1 cellular context compared by ENCODE assay signal in the genomic region with DNA sequence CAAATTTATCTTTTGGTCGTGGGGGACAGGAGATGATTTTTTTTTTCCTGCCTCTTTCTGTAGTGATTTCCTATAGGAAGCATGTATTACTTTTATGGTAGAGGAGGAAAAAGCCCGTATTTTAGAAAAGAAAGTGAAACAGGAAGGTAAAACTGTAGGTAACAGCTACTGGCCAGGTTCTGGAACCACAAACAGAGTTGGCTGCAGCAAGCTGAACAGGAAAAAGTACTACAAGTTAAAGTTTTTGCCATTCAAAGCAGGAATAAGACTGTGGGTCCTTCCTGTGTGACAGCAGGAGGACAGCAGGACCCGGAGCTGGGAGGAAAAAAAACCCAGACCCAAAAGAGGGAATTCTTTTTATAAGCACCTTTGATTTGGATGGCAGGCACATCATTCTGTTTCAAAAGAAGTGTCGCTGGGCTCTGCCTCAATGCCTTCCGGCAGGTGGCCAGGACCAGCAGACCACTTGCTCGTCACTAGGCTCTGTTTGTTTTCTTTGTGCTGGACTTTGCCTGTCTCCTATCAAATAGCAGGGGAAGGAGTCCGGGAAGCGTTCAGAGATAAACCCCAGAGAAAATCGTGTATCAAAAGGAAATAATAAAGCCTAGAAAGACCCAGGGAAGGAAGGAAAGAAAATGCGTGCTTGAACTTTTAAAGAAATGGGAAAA.
TF ChIP-seq lines count a peak whose summit lies in the region.

No MANE protein-coding gene starts in this region.

TF ChIP-seq in HepG2, 621 proteins besides CTCF, POLR2A, EP300 and RAD21 (continues in another document):
- TF ChIP-seq ZNF749 (CRISPR knock-in tag; IDR thresholded peaks at IDR 0.05; ENCODE audit: borderline replicate concordance) (no peak), ZZZ3 (CRISPR knock-in tag; IDR thresholded peaks at IDR 0.05; ENCODE audit: borderline replicate concordance) (no peak), NFE2L2 (IDR thresholded peaks at IDR 0.05; ENCODE audit: low read length) (no peak), SMC3 (IDR thresholded peaks at IDR 0.05; ENCODE audit: low read length) (peak; percentile 11; the same call in 1 of the 2 replicates), IKZF1 (IDR thresholded peaks at IDR 0.05) (no peak), HOXA9 (CRISPR knock-in tag; IDR thresholded peaks at IDR 0.05; ENCODE audit: borderline replicate concordance) (no peak), ZFP1 (CRISPR knock-in tag; IDR thresholded peaks at IDR 0.05) (no peak), BCL6 (CRISPR knock-in tag; IDR thresholded peaks at IDR 0.05) (peak; percentile 27; the same call in 1 of the 2 replicates), STAG1 (CRISPR knock-in tag; IDR thresholded peaks at IDR 0.05) (peak; percentile 12; the same call in 1 of the 2 replicates), HNF4G (IDR thresholded peaks at IDR 0.05; ENCODE audit: borderline replicate concordance, low read depth, low read length) (peak; percentile 18; the same call in 1 of the 2 replicates), HNF4G (CRISPR knock-in tag; IDR thresholded peaks at IDR 0.05; ENCODE audit: borderline replicate concordance, low read depth) (no peak), ZNF720 (CRISPR knock-in tag; IDR thresholded peaks at IDR 0.05) (no peak), ZNF891 (CRISPR knock-in tag; IDR thresholded peaks at IDR 0.05) (no peak), DNMT3B (CRISPR knock-in tag; conservative IDR thresholded peaks at IDR 0.05) (no peak), ZKSCAN5 (CRISPR knock-in tag; IDR thresholded peaks at IDR 0.05) (no peak), MAF1 (CRISPR knock-in tag; IDR thresholded peaks at IDR 0.05; ENCODE audit: borderline replicate concordance) (no peak), SOX13 (IDR thresholded peaks at IDR 0.05) (no peak), SOX13 (CRISPR knock-in tag; conservative IDR thresholded peaks at IDR 0.05 in 1 of 2, IDR thresholded peaks at IDR 0.05 in 1 of 2) (no peak), ARNT (IDR thresholded peaks at IDR 0.05) (no peak), MAX (IDR thresholded peaks at IDR 0.05) (peak; percentile 26; the same call in 1 of the 2 replicates), ZBTB7B (CRISPR knock-in tag; IDR thresholded peaks at IDR 0.05) (0 out of 2 replicates have a peak, but pooled peaks have one; percentile 19), SAP130 (CRISPR knock-in tag; IDR thresholded peaks at IDR 0.05; ENCODE audit: low read depth) (peak; percentile 36; the same call in 1 of the 2 replicates), FOXA3 (CRISPR knock-in tag; IDR thresholded peaks at IDR 0.05) (0 out of 2 replicates have a peak, but pooled peaks have one; percentile 21), FOXJ3 (CRISPR knock-in tag; IDR thresholded peaks at IDR 0.05; ENCODE audit: borderline replicate concordance) (peak; percentile 16; the same call in 1 of the 2 replicates), ZFP82 (CRISPR knock-in tag; IDR thresholded peaks at IDR 0.05; ENCODE audit: borderline replicate concordance) (no peak), ZNF691 (CRISPR knock-in tag; IDR thresholded peaks at IDR 0.05; ENCODE audit: borderline replicate concordance, low read depth) (no peak), SIX4 (CRISPR knock-in tag; IDR thresholded peaks at IDR 0.05) (no peak), MED13 (CRISPR knock-in tag; IDR thresholded peaks at IDR 0.05) (no peak), ZMYM4 (CRISPR knock-in tag; IDR thresholded peaks at IDR 0.05) (no peak), PHF8 (CRISPR knock-in tag; IDR thresholded peaks at IDR 0.05) (no peak), GATAD2A (CRISPR knock-in tag; IDR thresholded peaks at IDR 0.05) (no peak), POLR2G (IDR thresholded peaks at IDR 0.05; ENCODE audit: low read depth, low read length) (no peak), LCORL (IDR thresholded peaks at IDR 0.05) (no peak), LCORL (CRISPR knock-in tag; IDR thresholded peaks at IDR 0.05) (no peak), SALL1 (CRISPR knock-in tag; IDR thresholded peaks at IDR 0.05) (peak; percentile 40), HNRNPUL1 (IDR thresholded peaks at IDR 0.05; ENCODE audit: low read depth, low read length) (no peak), MNT (IDR thresholded peaks at IDR 0.05) (no peak), HNF4A (CRISPR knock-in tag; IDR thresholded peaks at IDR 0.05) (peak; percentile 69), GTF2F1 (IDR thresholded peaks at IDR 0.05; ENCODE audit: low read length) (no peak), KLF11 (CRISPR knock-in tag; IDR thresholded peaks at IDR 0.05) (no peak)
- TF ChIP-seq, protein P1, sequence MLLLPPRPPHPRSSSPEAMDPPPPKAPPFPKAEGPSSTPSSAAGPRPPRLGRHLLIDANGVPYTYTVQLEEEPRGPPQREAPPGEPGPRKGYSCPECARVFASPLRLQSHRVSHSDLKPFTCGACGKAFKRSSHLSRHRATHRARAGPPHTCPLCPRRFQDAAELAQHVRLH (CRISPR knock-in tag; IDR thresholded peaks at IDR 0.05; ENCODE audit: borderline replicate concordance, low read depth), result no peak
- TF ChIP-seq, protein P2, sequence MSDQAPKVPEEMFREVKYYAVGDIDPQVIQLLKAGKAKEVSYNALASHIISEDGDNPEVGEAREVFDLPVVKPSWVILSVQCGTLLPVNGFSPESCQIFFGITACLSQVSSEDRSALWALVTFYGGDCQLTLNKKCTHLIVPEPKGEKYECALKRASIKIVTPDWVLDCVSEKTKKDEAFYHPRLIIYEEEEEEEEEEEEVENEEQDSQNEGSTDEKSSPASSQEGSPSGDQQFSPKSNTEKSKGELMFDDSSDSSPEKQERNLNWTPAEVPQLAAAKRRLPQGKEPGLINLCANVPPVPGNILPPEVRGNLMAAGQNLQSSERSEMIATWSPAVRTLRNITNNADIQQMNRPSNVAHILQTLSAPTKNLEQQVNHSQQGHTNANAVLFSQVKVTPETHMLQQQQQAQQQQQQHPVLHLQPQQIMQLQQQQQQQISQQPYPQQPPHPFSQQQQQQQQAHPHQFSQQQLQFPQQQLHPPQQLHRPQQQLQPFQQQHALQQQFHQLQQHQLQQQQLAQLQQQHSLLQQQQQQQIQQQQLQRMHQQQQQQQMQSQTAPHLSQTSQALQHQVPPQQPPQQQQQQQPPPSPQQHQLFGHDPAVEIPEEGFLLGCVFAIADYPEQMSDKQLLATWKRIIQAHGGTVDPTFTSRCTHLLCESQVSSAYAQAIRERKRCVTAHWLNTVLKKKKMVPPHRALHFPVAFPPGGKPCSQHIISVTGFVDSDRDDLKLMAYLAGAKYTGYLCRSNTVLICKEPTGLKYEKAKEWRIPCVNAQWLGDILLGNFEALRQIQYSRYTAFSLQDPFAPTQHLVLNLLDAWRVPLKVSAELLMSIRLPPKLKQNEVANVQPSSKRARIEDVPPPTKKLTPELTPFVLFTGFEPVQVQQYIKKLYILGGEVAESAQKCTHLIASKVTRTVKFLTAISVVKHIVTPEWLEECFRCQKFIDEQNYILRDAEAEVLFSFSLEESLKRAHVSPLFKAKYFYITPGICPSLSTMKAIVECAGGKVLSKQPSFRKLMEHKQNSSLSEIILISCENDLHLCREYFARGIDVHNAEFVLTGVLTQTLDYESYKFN (CRISPR knock-in tag; conservative IDR thresholded peaks at IDR 0.05), result peak; percentile 34; the same call in 1 of the 2 replicates
- TF ChIP-seq, protein P3, sequence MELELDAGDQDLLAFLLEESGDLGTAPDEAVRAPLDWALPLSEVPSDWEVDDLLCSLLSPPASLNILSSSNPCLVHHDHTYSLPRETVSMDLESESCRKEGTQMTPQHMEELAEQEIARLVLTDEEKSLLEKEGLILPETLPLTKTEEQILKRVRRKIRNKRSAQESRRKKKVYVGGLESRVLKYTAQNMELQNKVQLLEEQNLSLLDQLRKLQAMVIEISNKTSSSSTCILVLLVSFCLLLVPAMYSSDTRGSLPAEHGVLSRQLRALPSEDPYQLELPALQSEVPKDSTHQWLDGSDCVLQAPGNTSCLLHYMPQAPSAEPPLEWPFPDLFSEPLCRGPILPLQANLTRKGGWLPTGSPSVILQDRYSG (CRISPR knock-in tag; IDR thresholded peaks at IDR 0.05), result no peak
- TF ChIP-seq, protein P4, sequence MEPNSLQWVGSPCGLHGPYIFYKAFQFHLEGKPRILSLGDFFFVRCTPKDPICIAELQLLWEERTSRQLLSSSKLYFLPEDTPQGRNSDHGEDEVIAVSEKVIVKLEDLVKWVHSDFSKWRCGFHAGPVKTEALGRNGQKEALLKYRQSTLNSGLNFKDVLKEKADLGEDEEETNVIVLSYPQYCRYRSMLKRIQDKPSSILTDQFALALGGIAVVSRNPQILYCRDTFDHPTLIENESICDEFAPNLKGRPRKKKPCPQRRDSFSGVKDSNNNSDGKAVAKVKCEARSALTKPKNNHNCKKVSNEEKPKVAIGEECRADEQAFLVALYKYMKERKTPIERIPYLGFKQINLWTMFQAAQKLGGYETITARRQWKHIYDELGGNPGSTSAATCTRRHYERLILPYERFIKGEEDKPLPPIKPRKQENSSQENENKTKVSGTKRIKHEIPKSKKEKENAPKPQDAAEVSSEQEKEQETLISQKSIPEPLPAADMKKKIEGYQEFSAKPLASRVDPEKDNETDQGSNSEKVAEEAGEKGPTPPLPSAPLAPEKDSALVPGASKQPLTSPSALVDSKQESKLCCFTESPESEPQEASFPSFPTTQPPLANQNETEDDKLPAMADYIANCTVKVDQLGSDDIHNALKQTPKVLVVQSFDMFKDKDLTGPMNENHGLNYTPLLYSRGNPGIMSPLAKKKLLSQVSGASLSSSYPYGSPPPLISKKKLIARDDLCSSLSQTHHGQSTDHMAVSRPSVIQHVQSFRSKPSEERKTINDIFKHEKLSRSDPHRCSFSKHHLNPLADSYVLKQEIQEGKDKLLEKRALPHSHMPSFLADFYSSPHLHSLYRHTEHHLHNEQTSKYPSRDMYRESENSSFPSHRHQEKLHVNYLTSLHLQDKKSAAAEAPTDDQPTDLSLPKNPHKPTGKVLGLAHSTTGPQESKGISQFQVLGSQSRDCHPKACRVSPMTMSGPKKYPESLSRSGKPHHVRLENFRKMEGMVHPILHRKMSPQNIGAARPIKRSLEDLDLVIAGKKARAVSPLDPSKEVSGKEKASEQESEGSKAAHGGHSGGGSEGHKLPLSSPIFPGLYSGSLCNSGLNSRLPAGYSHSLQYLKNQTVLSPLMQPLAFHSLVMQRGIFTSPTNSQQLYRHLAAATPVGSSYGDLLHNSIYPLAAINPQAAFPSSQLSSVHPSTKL (CRISPR knock-in tag; IDR thresholded peaks at IDR 0.05), result peak; percentile 27; the same call in 1 of the 2 replicates
- TF ChIP-seq, protein P5, sequence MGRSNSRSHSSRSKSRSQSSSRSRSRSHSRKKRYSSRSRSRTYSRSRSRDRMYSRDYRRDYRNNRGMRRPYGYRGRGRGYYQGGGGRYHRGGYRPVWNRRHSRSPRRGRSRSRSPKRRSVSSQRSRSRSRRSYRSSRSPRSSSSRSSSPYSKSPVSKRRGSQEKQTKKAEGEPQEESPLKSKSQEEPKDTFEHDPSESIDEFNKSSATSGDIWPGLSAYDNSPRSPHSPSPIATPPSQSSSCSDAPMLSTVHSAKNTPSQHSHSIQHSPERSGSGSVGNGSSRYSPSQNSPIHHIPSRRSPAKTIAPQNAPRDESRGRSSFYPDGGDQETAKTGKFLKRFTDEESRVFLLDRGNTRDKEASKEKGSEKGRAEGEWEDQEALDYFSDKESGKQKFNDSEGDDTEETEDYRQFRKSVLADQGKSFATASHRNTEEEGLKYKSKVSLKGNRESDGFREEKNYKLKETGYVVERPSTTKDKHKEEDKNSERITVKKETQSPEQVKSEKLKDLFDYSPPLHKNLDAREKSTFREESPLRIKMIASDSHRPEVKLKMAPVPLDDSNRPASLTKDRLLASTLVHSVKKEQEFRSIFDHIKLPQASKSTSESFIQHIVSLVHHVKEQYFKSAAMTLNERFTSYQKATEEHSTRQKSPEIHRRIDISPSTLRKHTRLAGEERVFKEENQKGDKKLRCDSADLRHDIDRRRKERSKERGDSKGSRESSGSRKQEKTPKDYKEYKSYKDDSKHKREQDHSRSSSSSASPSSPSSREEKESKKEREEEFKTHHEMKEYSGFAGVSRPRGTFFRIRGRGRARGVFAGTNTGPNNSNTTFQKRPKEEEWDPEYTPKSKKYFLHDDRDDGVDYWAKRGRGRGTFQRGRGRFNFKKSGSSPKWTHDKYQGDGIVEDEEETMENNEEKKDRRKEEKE (IDR thresholded peaks at IDR 0.05), result no peak
- TF ChIP-seq, protein P6, sequence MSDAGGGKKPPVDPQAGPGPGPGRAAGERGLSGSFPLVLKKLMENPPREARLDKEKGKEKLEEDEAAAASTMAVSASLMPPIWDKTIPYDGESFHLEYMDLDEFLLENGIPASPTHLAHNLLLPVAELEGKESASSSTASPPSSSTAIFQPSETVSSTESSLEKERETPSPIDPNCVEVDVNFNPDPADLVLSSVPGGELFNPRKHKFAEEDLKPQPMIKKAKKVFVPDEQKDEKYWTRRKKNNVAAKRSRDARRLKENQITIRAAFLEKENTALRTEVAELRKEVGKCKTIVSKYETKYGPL (CRISPR knock-in tag; IDR thresholded peaks at IDR 0.05), result no peak
